Comparison of ENCODE assay signal across 9 cellular contexts in genomic region chr2:218880749-218881594, GRCh38. TPM values are rescaled to one million over a fixed set of nuclear protein-coding genes. Genes with fewer than 3 reads are reported as not detected.
DNase-seq lines count a peak whose midpoint lies in the region; ATAC-seq and TF ChIP-seq lines count a peak whose summit lies in the region.
"Had no signal": no experiment of that assay in that cellular context is flagged by ENCODE, and none has a peak within 500 bp of the region (broad histone marks: within the 10 kb centered on the region; RNA-seq: fewer than 3 reads in every experiment).

Gene WNT10A, plus strand, starts transcription at chr2:218880852. Its CDS starts 144 bp downstream, at chr2:218880996.

- no peaks in the 10 kb centered on the region for H3K36me3 ChIP-seq in CD4-positive, CD25-positive, alpha-beta regulatory T cell (ENCODE audit: control insufficient read depth, insufficient read depth, low read length)
- H3K36me3 ChIP-seq in OCI-LY7 (ENCODE audit: insufficient read depth, low read length) (no peaks in the 10 kb centered on the region), MG63 (no peaks in the 10 kb centered on the region)

- H3K36me3 Mint-ChIP-seq in CD4-positive, CD25-positive, alpha-beta regulatory T cell, result no peaks in the 10 kb centered on the region

- no TSS peak for BruUV-seq in OCI-LY7 (replicated peaks; lab: Mats Ljungman, UMichigan)

- H3K9me3 Mint-ChIP-seq in CD4-positive, CD25-positive, alpha-beta regulatory T cell, result no peaks in the 10 kb centered on the region

- intact Hi-C loops in OCI-LY7 (cut with micrococcal nuclease; ENCODE audit: unreplicated experiment), result loop anchor here (10.0 kb wide), 1 partner anchor 394 kb away; the partner anchor contains the start of gene DNAJB2
- intact Hi-C loops in lower leg skin (cut with DNase I; ENCODE audit: low total_unique reads), result no loop called here

- WGBS in lower leg skin, 2 donors, result 20 to 48% methylated on average over 3 to 34 of the region's 35 CpGs

- peak in 1 of 2 donors; percentile 2 for ATAC-seq in CD4-positive, CD25-positive, alpha-beta regulatory T cell (ENCODE audit: low read depth in 2 of 2)
- peak; percentile 12 for ATAC-seq in GM21381 (IDR thresholded peaks at IDR 0.05; ENCODE audit: unreplicated experiment)

- H3K4me1 Mint-ChIP-seq in CD4-positive, CD25-positive, alpha-beta regulatory T cell, result peaks cover 4 to 70% (median 38%) of the 10 kb centered on the region in 4 donors

- H3K4me3 ChIP-seq in CD4-positive, CD25-positive, alpha-beta regulatory T cell (ENCODE audit: low read depth, low read length), result peak within 1 kb of the TSS; percentile 75
- peak within 1 kb of the TSS; percentile 67 for H3K4me3 ChIP-seq in OCI-LY7 (ENCODE audit: low read depth, low read length, poor library complexity, severe bottlenecking)
- peak within 1 kb of the TSS; percentile 12 for H3K4me3 ChIP-seq in lower leg skin (ENCODE audit: low read depth, poor library complexity, severe bottlenecking)
- no peak within 1 kb of the TSS for H3K4me3 ChIP-seq in MG63

- peaks cover 66% of the 10 kb centered on the region for H3K4me1 ChIP-seq in CD4-positive, CD25-positive, alpha-beta regulatory T cell (ENCODE audit: control insufficient read depth, insufficient read depth, low read length, poor library complexity, severe bottlenecking)
- H3K4me1 ChIP-seq in OCI-LY7 (ENCODE audit: insufficient read depth, low read length, poor library complexity, severe bottlenecking), result peaks cover 83% of the 10 kb centered on the region

- TF ChIP-seq POLR2A in lower leg skin (IDR thresholded peaks at IDR 0.05), result no peak

- POLR2A ChIA-PET in OCI-LY7 (lab: Charles Lee), result interaction anchor here (0.6 to 6.2 kb wide), 7 partner anchors 12 to 475 kb away, joined by 3 to 86 read pairs (median 5); no protein-coding TSS in a partner anchor

- peak within 1 kb of the TSS; percentile 95 to 99 (median 98) for H3K27ac Mint-ChIP-seq in CD4-positive, CD25-positive, alpha-beta regulatory T cell

- DNase-seq in CD4-positive, CD25-positive, alpha-beta regulatory T cell, result no peak
- DNase-seq in OCI-LY7 (ENCODE audit: low spot score) (no peak), lower leg skin (ENCODE audit: low spot score in 2 of 2) (no peak), cerebellar cortex (ENCODE audit: low spot score) (no peak), HUDEP-2 (lab: John Stamatoyannopoulos, UW; ENCODE audit: unreplicated experiment in 76 of 76) (no peak), COLO829 (ENCODE audit: low spot score) (no peak), MG63 (no peak)

- TF ChIP-seq CTCF in OCI-LY7 (conservative IDR thresholded peaks at IDR 0.05; ENCODE audit: low read length) (no peak), lower leg skin (IDR thresholded peaks at IDR 0.05) (no peak)

- peak within 1 kb of the TSS; percentile 45 for H2AFZ ChIP-seq in OCI-LY7 (ENCODE audit: low read length)

- H4K20me1 ChIP-seq in OCI-LY7 (ENCODE audit: insufficient read depth, low read length), result no peaks in the 10 kb centered on the region

- peak within 1 kb of the TSS; percentile 92 for H3K27ac ChIP-seq in CD4-positive, CD25-positive, alpha-beta regulatory T cell (ENCODE audit: insufficient read depth, low read length, poor library complexity, severe bottlenecking)
- H3K27ac ChIP-seq in OCI-LY7 (ENCODE audit: low read depth, low read length, poor library complexity, severe bottlenecking), result peak within 1 kb of the TSS; percentile 78

- no peaks in the 10 kb centered on the region for H3K9me3 ChIP-seq in CD4-positive, CD25-positive, alpha-beta regulatory T cell (ENCODE audit: control insufficient read depth in 2 of 2, low read length in 2 of 2)
- H3K9me3 ChIP-seq in OCI-LY7 (ENCODE audit: low read length) (no peaks in the 10 kb centered on the region), MG63 (no peaks in the 10 kb centered on the region)

- H3K4me2 ChIP-seq in OCI-LY7 (ENCODE audit: low read length), result peak within 1 kb of the TSS; percentile 88

- H3K4me3 Mint-ChIP-seq in CD4-positive, CD25-positive, alpha-beta regulatory T cell, result peak within 1 kb of the TSS; percentile 91 to 96 (median 92)

- no peaks in the 10 kb centered on the region for H3K79me2 ChIP-seq in OCI-LY7 (ENCODE audit: insufficient read depth, low read depth, low read length)

- peaks cover 5% of the 10 kb centered on the region for H3K27me3 Mint-ChIP-seq in CD4-positive, CD25-positive, alpha-beta regulatory T cell

- H3K27me3 ChIP-seq in CD4-positive, CD25-positive, alpha-beta regulatory T cell (ENCODE audit: control insufficient read depth, insufficient read depth, low read length), result no peaks in the 10 kb centered on the region
- H3K27me3 ChIP-seq in MG63, result 0 out of 2 replicates have a peak, but pooled peaks cover 5% of the 10 kb centered on the region

- CTCF ChIA-PET in OCI-LY7 (lab: Charles Lee; ENCODE audit: unreplicated experiment), result interaction anchor here (0.9 to 1.4 kb wide), 4 partner anchors 11 to 17 kb away, joined by 4 to 10 read pairs (median 5); no protein-coding TSS in a partner anchor

- H3K9me2 ChIP-seq in OCI-LY7 (ENCODE audit: insufficient read depth, low read length), result no peaks in the 10 kb centered on the region

RNA-seq across cellular contexts. Expression of gene WNT10A, which starts in this region (rescaled TPM):
- total RNA-seq in CD4-positive, CD25-positive, alpha-beta regulatory T cell, result 10.8 TPM
- 10 to 100 TPM in 1 of 4 donors, 1 to 10 TPM in 3; 6.3 to 11.0 (median 8.8) TPM for polyA plus RNA-seq in CD4-positive, CD25-positive, alpha-beta regulatory T cell
- 3.6 and 5.5 TPM in 2 replicates for total RNA-seq in OCI-LY7 (2014; rRNA removed; shearing (Covaris generic))
- total RNA-seq in OCI-LY7 (2022), result 6.4 and 11.4 TPM in 2 replicates
- 10 to 100 TPM; 10.0 to 16.5 (median 15.2) TPM for total RNA-seq in lower leg skin
- not detected in 2 replicates for total RNA-seq in MG63 (2014; rRNA removed; shearing (Covaris generic); ENCODE audit: low replicate concordance)
- total RNA-seq: skeletal muscle tissue had no signal
